1 cellular context compared by ENCODE assay signal in genomic region chr2:105756865-105757264, GRCh38.
A peak's percentile ranks its signal among the peaks of the same experiment; 100 is the strongest.
TF ChIP-seq lines count a peak whose summit lies in the region.

No MANE protein-coding gene starts in this region.

TF ChIP-seq in GM12878, 131 proteins besides CTCF, POLR2A, EP300 and RAD21:
- TF ChIP-seq NR2F1 (conservative IDR thresholded peaks at IDR 0.05): peak; percentile 53
